9 cellular contexts compared by ENCODE assay signal in genomic region chr5:76082790-76083554, GRCh38. TPM values are rescaled to one million over a fixed set of nuclear protein-coding genes. Genes with fewer than 3 reads are reported as not detected.
A peak's percentile ranks its signal among the peaks of the same experiment; 100 is the strongest.
DNase-seq lines count a peak whose midpoint lies in the region; ATAC-seq lines count a peak whose summit lies in the region.
"Had no signal": no experiment of that assay in that cellular context is flagged by ENCODE, and none has a peak within 500 bp of the region (broad histone marks: within the 10 kb centered on the region; RNA-seq: fewer than 3 reads in every experiment).

TSS of gene SV2C (plus strand) at chr5:76083383. CDS start at chr5:76131751, 48,368 bp downstream.

- in situ Hi-C loops in Caki2 (cut with HindIII; ENCODE audit: low pct_unique_long_range_greater_than_20kb, low sequenced_read_pairs) = no loop called here

- peaks cover 25% of the 10 kb centered on the region for H3K4me1 Mint-ChIP-seq in activated naive CD4-positive, alpha-beta T cell treated with anti-CD3 and anti-CD28 coated beads for 36 hours (ENCODE audit: low read depth)

- H3K27me3 Mint-ChIP-seq in activated naive CD4-positive, alpha-beta T cell treated with anti-CD3 and anti-CD28 coated beads for 36 hours (ENCODE audit: low read depth) = peaks cover 59% of the 10 kb centered on the region

- H3K27ac Mint-ChIP-seq in activated naive CD4-positive, alpha-beta T cell treated with anti-CD3 and anti-CD28 coated beads for 36 hours = no peak within 1 kb of the TSS

- H3K4me3 Mint-ChIP-seq in activated naive CD4-positive, alpha-beta T cell treated with anti-CD3 and anti-CD28 coated beads for 36 hours = peak within 1 kb of the TSS; percentile 68

- no peaks in the 10 kb centered on the region for H3K9me3 Mint-ChIP-seq in activated naive CD4-positive, alpha-beta T cell treated with anti-CD3 and anti-CD28 coated beads for 36 hours

- ATAC-seq in GM18498 (IDR thresholded peaks at IDR 0.05; ENCODE audit: unreplicated experiment) (no peak), HG03097 (IDR thresholded peaks at IDR 0.05; ENCODE audit: low FRiP score, unreplicated experiment) (no peak), GM19463 (IDR thresholded peaks at IDR 0.05; ENCODE audit: unreplicated experiment) (no peak)

- intact Hi-C loops in activated naive CD4-positive, alpha-beta T cell treated with anti-CD3 and anti-CD28 coated beads for 36 hours (cut with micrococcal nuclease) = no loop called here

- DNase-seq in Caki2 (ENCODE audit: low read depth) (peak; percentile 53), KG1 (lab: John Stamatoyannopoulos, UW) (peak; percentile 49), iris pigment epithelial cell (ENCODE audit: low read depth) (peak; percentile 10)
- peak; percentile 48 for DNase-seq in activated naive CD4-positive, alpha-beta T cell treated with anti-CD3 and anti-CD28 coated beads for 36 hours
- DNase-seq in stimulated activated CD4-positive, alpha-beta T cell treated with anti-CD3 and anti-CD28 coated beads, TNF-alpha, amount 100 ng/mL, for 48 hours (ENCODE audit: low read depth in 3 of 3) = peak in 2 of 3 donors; percentile 21 to 39

- H3K36me3 Mint-ChIP-seq in activated naive CD4-positive, alpha-beta T cell treated with anti-CD3 and anti-CD28 coated beads for 36 hours (ENCODE audit: low read depth) = no peaks in the 10 kb centered on the region

- CTCF ChIA-PET in activated naive CD4-positive, alpha-beta T cell treated with anti-CD3 and anti-CD28 coated beads for 36 hours (lab: Charles Lee) = no interaction called here

RNA-seq across cellular contexts. Expression of gene SV2C, which starts in this region (rescaled TPM):
- total RNA-seq in Caki2 (2014; rRNA removed; shearing (Covaris generic); ENCODE audit: low replicate concordance) = not detected in 2 replicates
- not detected for total RNA-seq in activated naive CD4-positive, alpha-beta T cell treated with anti-CD3 and anti-CD28 coated beads for 36 hours
- total RNA-seq: dermis microvascular lymphatic vessel endothelial cell had no signal

Comparison
In these comparisons a context has a peak if more than half of its experiments do, and no peak if none do; other contexts are left out.
1. Peak in DNase-seq in Caki2; RNA of the gene not detected or under 1 TPM.
2. Peak in DNase-seq in activated naive CD4-positive, alpha-beta T cell treated with anti-CD3 and anti-CD28 coated beads for 36 hours; RNA of the gene not detected or under 1 TPM.